8 cellular contexts compared by ENCODE assay signal in genomic region chr3:172710709-172711456, GRCh38. TPM values are rescaled to one million over a fixed set of nuclear protein-coding genes. Genes with fewer than 3 reads are reported as not detected.
DNase-seq lines count a peak whose midpoint lies in the region; ATAC-seq lines count a peak whose summit lies in the region.

Gene NCEH1 (minus strand): TSS chr3:172711067. CDS start chr3:172710984, 83 bp downstream.

- DNase-seq in COLO829 (ENCODE audit: low spot score) (peak; percentile 94), HS-5 (ENCODE audit: low read depth) (peak; percentile 99), NK-92 (lab: John Stamatoyannopoulos, UW; ENCODE audit: unreplicated experiment) (peak; percentile 4), medulla oblongata (ENCODE audit: extremely low spot score) (peak; percentile 96)
- DNase-seq in effector memory CD8-positive, alpha-beta T cell = peak; percentile 51 to 54 (median 54)
- DNase-seq in stimulated activated CD8-positive, alpha-beta memory T cell treated with anti-CD3 and anti-CD28 coated beads, Interleukin-12 subunit alpha, Interleukin-12 subunit beta, amount 100 ng/mL, for 24 hours (ENCODE audit: extremely low read depth) = peak; percentile 42

- CTCF ChIA-PET in activated CD8-positive, alpha-beta memory T cell treated with anti-CD3 and anti-CD28 coated beads for 36 hours (lab: Charles Lee) = interaction anchor here (0.7 to 2.5 kb wide), 3 partner anchors 38 to 43 kb away, joined by 3 to 6 read pairs (median 5); partner anchors contain the start of gene ECT2

- peak within 1 kb of the TSS; percentile 97 to 99 for H3K4me3 Mint-ChIP-seq in effector memory CD8-positive, alpha-beta T cell

- POLR2A ChIA-PET in activated CD8-positive, alpha-beta memory T cell treated with anti-CD3 and anti-CD28 coated beads for 36 hours (lab: Charles Lee) = interaction anchor here (1.8 kb wide), 1 partner anchor 40 kb away, joined by 5 read pairs; the partner anchor contains the start of gene ECT2

- peaks cover 21 to 24% of the 10 kb centered on the region in 2 donors for H3K4me1 Mint-ChIP-seq in effector memory CD8-positive, alpha-beta T cell (ENCODE audit: low read depth in 2 of 2)

- peaks cover 4% of the 10 kb centered on the region for H3K36me3 Mint-ChIP-seq in effector memory CD8-positive, alpha-beta T cell (ENCODE audit: insufficient read depth)

- ATAC-seq in GM19468 (IDR thresholded peaks at IDR 0.05; ENCODE audit: extremely low read depth, unreplicated experiment) = peak; percentile 100
- peak; percentile 95 for ATAC-seq in effector memory CD8-positive, alpha-beta T cell (replicated peaks)

- peak within 1 kb of the TSS; percentile 77 to 96 for H3K27ac Mint-ChIP-seq in effector memory CD8-positive, alpha-beta T cell

- H3K9me3 Mint-ChIP-seq in effector memory CD8-positive, alpha-beta T cell = no peaks in the 10 kb centered on the region

- H3K27me3 Mint-ChIP-seq in effector memory CD8-positive, alpha-beta T cell = no peaks in the 10 kb centered on the region

RNA-seq across cellular contexts. Expression of gene NCEH1, which starts in this region (rescaled TPM):
- 10 to 100 TPM; 10.5 to 11.2 TPM for total RNA-seq in activated CD8-positive, alpha-beta memory T cell treated with anti-CD3 and anti-CD28 coated beads for 36 hours

Comparison
In these comparisons a context has a peak if more than half of its experiments do, and no peak if none do; other contexts are left out.
1. Peak in every context shown above with its lines: DNase-seq and ATAC-seq.
2. DNase-seq: peak in every context shown above with its lines; median percentile 99 in HS-5; 96 in medulla oblongata; 94 in COLO829; 54 in effector memory CD8-positive, alpha-beta T cell; 42 in stimulated activated CD8-positive, alpha-beta memory T cell treated with anti-CD3 and anti-CD28 coated beads, Interleukin-12 subunit alpha, Interleukin-12 subunit beta, amount 100 ng/mL, for 24 hours; 4 in NK-92.